In genomic region chr5:175118700-175119309, GRCh38 we compare ENCODE assay signal across 1 cellular context.
TF ChIP-seq lines count a peak whose summit lies in the region.

No MANE protein-coding gene starts in this region.

TF ChIP-seq in H1, 55 proteins besides CTCF, POLR2A, EP300 and RAD21:
- no peak for TF ChIP-seq HDAC6 (IDR thresholded peaks at IDR 0.05; ENCODE audit: low read depth, low read length)
